ENCODE assay signal across 1 cellular context in the genomic region with DNA sequence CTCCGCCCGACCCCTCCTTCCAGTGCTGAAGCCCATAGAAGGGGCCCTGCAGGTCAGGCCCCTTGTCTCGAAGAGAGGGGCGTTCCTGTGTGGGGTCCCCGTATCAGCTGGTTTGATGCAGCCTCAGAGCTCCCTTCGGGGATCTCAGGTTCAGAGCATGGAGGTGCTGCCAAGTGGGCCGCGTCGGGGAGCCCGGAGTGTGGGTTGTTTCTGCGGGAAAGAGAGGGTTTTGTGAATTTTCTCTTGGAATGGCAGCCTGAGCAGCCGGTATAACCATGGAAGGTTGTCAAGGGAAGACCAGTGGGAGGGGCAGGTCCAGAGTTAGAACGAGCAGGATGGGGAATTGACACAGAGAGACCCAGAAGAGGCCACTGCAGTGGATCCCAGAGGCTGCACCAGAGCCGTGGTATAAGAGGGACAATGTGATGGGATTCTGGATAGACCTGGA.
TF ChIP-seq lines count a peak whose summit lies in the region.

No MANE protein-coding gene starts in this region.

TF ChIP-seq in K562, 482 proteins besides CTCF, POLR2A, EP300 and RAD21:
- TF ChIP-seq ATF7 (IDR thresholded peaks at IDR 0.05): no peak
- no peak for TF ChIP-seq ELF2 (CRISPR knock-in tag; IDR thresholded peaks at IDR 0.05)
